20 cellular contexts compared by ENCODE assay signal in the genomic region with DNA sequence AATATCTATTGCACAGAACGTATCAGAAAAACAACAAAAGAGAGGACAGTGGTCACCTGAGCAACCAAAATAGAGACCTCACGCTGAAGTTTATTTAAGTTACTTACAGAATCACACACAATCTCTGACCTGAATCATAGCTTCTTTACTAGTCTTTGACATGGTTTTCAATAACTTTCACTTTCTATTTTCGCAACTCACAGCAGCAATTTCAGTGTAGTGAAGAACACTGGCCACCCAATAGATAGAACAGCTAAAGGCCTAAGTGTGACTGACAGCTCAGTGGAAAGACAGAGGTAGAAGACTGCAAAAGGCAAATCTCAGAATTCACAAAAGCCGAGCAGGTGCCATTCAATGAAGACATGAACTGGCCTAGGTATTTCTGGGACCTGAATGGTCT.
DNase-seq lines count a peak whose midpoint lies in the region; ATAC-seq, FAIRE-seq and TF ChIP-seq lines count a peak whose summit lies in the region.
"Had no signal": no experiment of that assay in that cellular context is flagged by ENCODE, and none has a peak within 500 bp of the region (broad histone marks: within the 10 kb centered on the region; RNA-seq: fewer than 3 reads in every experiment).

No MANE protein-coding gene starts in this region.

- H3K9me3 Mint-ChIP-seq in astrocyte (ENCODE audit: unreplicated experiment), result no peaks in the 10 kb centered on the region
- H3K9me3 Mint-ChIP-seq: activated naive CD8-positive, alpha-beta T cell treated with anti-CD3 and anti-CD28 coated beads for 36 hours; nephron progenitor cell had no signal

- DNase-seq in ELR (ENCODE audit: low read depth), result peak; percentile 40
- DNase-seq in LHCN-M2 (ENCODE audit: low read depth), result peak; percentile 8
- no peak for DNase-seq in astrocyte (ENCODE audit: low read depth)
- DNase-seq in mucosa of descending colon, result no peak
- no peak for DNase-seq in NCI-H446 (lab: John Stamatoyannopoulos, UW)
- no peak for DNase-seq in GM12892 (ENCODE audit: insufficient read length)
- DNase-seq in H7, result no peak
- DNase-seq: activated CD4-positive, alpha-beta memory T cell treated with anti-CD3 and anti-CD28 coated beads, Interleukin-2, amount 10 ng/mL, durations not matched to agents 7 days and 5 days; activated naive CD8-positive, alpha-beta T cell treated with anti-CD3 and anti-CD28 coated beads for 36 hours; activated T-cell treated with anti-CD3 and anti-CD28 coated beads, Interleukin-2, amount 50 U/mL, for 72 hours; NCI-H1048; nephron progenitor cell; psoas muscle; T-cell; trophoblast cell had no signal

- H3K4me2 ChIP-seq in astrocyte (ENCODE audit: low read length), result no peak overlapping the region

- ATAC-seq in mucosa of descending colon (peak; percentile 61), GM19452 (IDR thresholded peaks at IDR 0.05; ENCODE audit: unreplicated experiment) (no peak)
- ATAC-seq: activated T-cell treated with anti-CD3 and anti-CD28 coated beads, Interleukin-2, amount 50 U/mL, for 72 hours; psoas muscle; stimulated activated memory B cell treated with anti-CD40 and anti-IgM and Interleukin-4, amounts not matched to agents 10 μg/mL and 1 μg/mL and 100 μg/mL, for 72 hours; T-cell had no signal

- no peaks in the 10 kb centered on the region for H3K36me3 Mint-ChIP-seq in astrocyte (ENCODE audit: low read depth, unreplicated experiment)
- H3K36me3 Mint-ChIP-seq: activated naive CD8-positive, alpha-beta T cell treated with anti-CD3 and anti-CD28 coated beads for 36 hours; memory B cell; stimulated activated memory B cell treated with anti-CD40 and anti-IgM and Interleukin-4, amounts not matched to agents 10 μg/mL and 1 μg/mL and 100 μg/mL, for 72 hours; T-cell had no signal

- no peaks in the 10 kb centered on the region for H3K9me3 ChIP-seq in astrocyte (ENCODE audit: insufficient read depth, low read depth, low read length)
- H3K9me3 ChIP-seq in mucosa of descending colon, result no peaks in the 10 kb centered on the region
- H3K9me3 ChIP-seq: BLaER1 treated with 17β-estradiol and CSF1 and Interleukin-3, amounts not matched to agents 10 nM and 100 nM; psoas muscle had no signal

- no peak overlapping the region for H2AFZ ChIP-seq in astrocyte (ENCODE audit: low read depth, low read length)

- H3K27ac Mint-ChIP-seq in astrocyte (ENCODE audit: unreplicated experiment), result peak overlapping the region; percentile 48
- H3K27ac Mint-ChIP-seq: activated CD4-positive, alpha-beta memory T cell treated with anti-CD3 and anti-CD28 coated beads, Interleukin-2, amount 10 ng/mL, durations not matched to agents 7 days and 5 days; activated naive CD8-positive, alpha-beta T cell treated with anti-CD3 and anti-CD28 coated beads for 36 hours; activated T-cell treated with anti-CD3 and anti-CD28 coated beads, Interleukin-2, amount 50 U/mL, for 72 hours; memory B cell; nephron progenitor cell; stimulated activated memory B cell treated with anti-CD40 and anti-IgM and Interleukin-4, amounts not matched to agents 10 μg/mL and 1 μg/mL and 100 μg/mL, for 72 hours; T-cell had no signal

- H3K36me3 ChIP-seq in astrocyte (ENCODE audit: insufficient read depth, low read length), result no peaks in the 10 kb centered on the region
- no peaks in the 10 kb centered on the region for H3K36me3 ChIP-seq in mucosa of descending colon (ENCODE audit: low read depth)
- no peaks in the 10 kb centered on the region for H3K36me3 ChIP-seq in H7 (replicated peaks; ENCODE audit: control insufficient read depth, insufficient read depth, low read length)
- H3K36me3 ChIP-seq: BLaER1 treated with 17β-estradiol and CSF1 and Interleukin-3, amounts not matched to agents 10 nM and 100 nM had no signal

- no peaks in the 10 kb centered on the region for H4K20me1 ChIP-seq in astrocyte (ENCODE audit: insufficient read depth, low read length)
- H4K20me1 ChIP-seq: BLaER1 treated with 17β-estradiol and CSF1 and Interleukin-3, amounts not matched to agents 10 nM and 100 nM had no signal

- H3K4me1 Mint-ChIP-seq in astrocyte (ENCODE audit: low read depth, unreplicated experiment), result peaks cover 23% of the 10 kb centered on the region
- H3K4me1 Mint-ChIP-seq: activated CD4-positive, alpha-beta memory T cell treated with anti-CD3 and anti-CD28 coated beads, Interleukin-2, amount 10 ng/mL, durations not matched to agents 7 days and 5 days; activated naive CD8-positive, alpha-beta T cell treated with anti-CD3 and anti-CD28 coated beads for 36 hours; memory B cell; stimulated activated memory B cell treated with anti-CD40 and anti-IgM and Interleukin-4, amounts not matched to agents 10 μg/mL and 1 μg/mL and 100 μg/mL, for 72 hours had no signal

- H3K27me3 ChIP-seq in astrocyte (ENCODE audit: insufficient read depth, low read length), result no peaks in the 10 kb centered on the region
- no peaks in the 10 kb centered on the region for H3K27me3 ChIP-seq in H7 (ENCODE audit: control insufficient read depth, insufficient read depth, low read length)
- H3K27me3 ChIP-seq: BLaER1 treated with 17β-estradiol and CSF1 and Interleukin-3, amounts not matched to agents 10 nM and 100 nM had no signal

- H3K4me1 ChIP-seq in astrocyte (ENCODE audit: insufficient read depth, low read length) (no peaks in the 10 kb centered on the region), mucosa of descending colon (ENCODE audit: low read depth) (no peaks in the 10 kb centered on the region)
- H3K4me1 ChIP-seq: BLaER1 treated with 17β-estradiol and CSF1 and Interleukin-3, amounts not matched to agents 10 nM and 100 nM; psoas muscle had no signal

- FAIRE-seq in astrocyte (lab: Jason Lieb, UNC), result no peak
- no peak for FAIRE-seq in GM12892 (lab: Jason Lieb, UNC)
- FAIRE-seq: bronchial epithelial cell had no signal

- H3K27me3 Mint-ChIP-seq in astrocyte (ENCODE audit: low read depth, unreplicated experiment), result no peaks in the 10 kb centered on the region
- H3K27me3 Mint-ChIP-seq: activated CD4-positive, alpha-beta memory T cell treated with anti-CD3 and anti-CD28 coated beads, Interleukin-2, amount 10 ng/mL, durations not matched to agents 7 days and 5 days; activated naive CD8-positive, alpha-beta T cell treated with anti-CD3 and anti-CD28 coated beads for 36 hours; memory B cell; stimulated activated memory B cell treated with anti-CD40 and anti-IgM and Interleukin-4, amounts not matched to agents 10 μg/mL and 1 μg/mL and 100 μg/mL, for 72 hours; T-cell had no signal

- no peak overlapping the region for H3K4me3 Mint-ChIP-seq in astrocyte (ENCODE audit: unreplicated experiment)
- H3K4me3 Mint-ChIP-seq: activated CD4-positive, alpha-beta memory T cell treated with anti-CD3 and anti-CD28 coated beads, Interleukin-2, amount 10 ng/mL, durations not matched to agents 7 days and 5 days; activated naive CD8-positive, alpha-beta T cell treated with anti-CD3 and anti-CD28 coated beads for 36 hours; memory B cell; nephron progenitor cell; stimulated activated memory B cell treated with anti-CD40 and anti-IgM and Interleukin-4, amounts not matched to agents 10 μg/mL and 1 μg/mL and 100 μg/mL, for 72 hours; T-cell had no signal

- TF ChIP-seq CTCF in astrocyte (IDR thresholded peaks at IDR 0.05; ENCODE audit: insufficient read depth, low read depth, low read length) (no peak), mucosa of descending colon (IDR thresholded peaks at IDR 0.05) (no peak)

- no peak overlapping the region for H3K4me3 ChIP-seq in astrocyte (ENCODE audit: insufficient read depth, low read depth, low read length)
- H3K4me3 ChIP-seq in mucosa of descending colon, result no peak overlapping the region
- no peak overlapping the region for H3K4me3 ChIP-seq in H7 (ENCODE audit: insufficient read depth, low read depth, low read length)
- H3K4me3 ChIP-seq: BLaER1 treated with 17β-estradiol and CSF1 and Interleukin-3, amounts not matched to agents 10 nM and 100 nM; psoas muscle had no signal

- intact Hi-C loops in mucosa of descending colon (cut with DNase I, micrococcal nuclease), result no loop called here

- no peaks in the 10 kb centered on the region for H3K79me2 ChIP-seq in astrocyte (ENCODE audit: insufficient read depth, low read length)

- no peak overlapping the region for H3K9ac ChIP-seq in astrocyte (ENCODE audit: low read length)
- H3K9ac ChIP-seq: BLaER1 treated with 17β-estradiol and CSF1 and Interleukin-3, amounts not matched to agents 10 nM and 100 nM had no signal

- no peak overlapping the region for H3K27ac ChIP-seq in astrocyte (ENCODE audit: low read depth, low read length)
- H3K27ac ChIP-seq: BLaER1 treated with 17β-estradiol and CSF1 and Interleukin-3, amounts not matched to agents 10 nM and 100 nM; psoas muscle had no signal

- TF ChIP-seq POLR2A in GM12892 (IDR thresholded peaks at IDR 0.05; ENCODE audit: low read depth, low read length), result no peak

Comparison
In these comparisons a context has a peak if more than half of its experiments do, and no peak if none do; other contexts are left out.
1. DNase-seq: peak in ELR (single experiment) and LHCN-M2 (single experiment); none in astrocyte (single experiment), mucosa of descending colon (0 of 3), NCI-H446 (0 of 2), GM12892 (single experiment) and H7 (single experiment).